21 cellular contexts compared by ENCODE assay signal in the genomic region with DNA sequence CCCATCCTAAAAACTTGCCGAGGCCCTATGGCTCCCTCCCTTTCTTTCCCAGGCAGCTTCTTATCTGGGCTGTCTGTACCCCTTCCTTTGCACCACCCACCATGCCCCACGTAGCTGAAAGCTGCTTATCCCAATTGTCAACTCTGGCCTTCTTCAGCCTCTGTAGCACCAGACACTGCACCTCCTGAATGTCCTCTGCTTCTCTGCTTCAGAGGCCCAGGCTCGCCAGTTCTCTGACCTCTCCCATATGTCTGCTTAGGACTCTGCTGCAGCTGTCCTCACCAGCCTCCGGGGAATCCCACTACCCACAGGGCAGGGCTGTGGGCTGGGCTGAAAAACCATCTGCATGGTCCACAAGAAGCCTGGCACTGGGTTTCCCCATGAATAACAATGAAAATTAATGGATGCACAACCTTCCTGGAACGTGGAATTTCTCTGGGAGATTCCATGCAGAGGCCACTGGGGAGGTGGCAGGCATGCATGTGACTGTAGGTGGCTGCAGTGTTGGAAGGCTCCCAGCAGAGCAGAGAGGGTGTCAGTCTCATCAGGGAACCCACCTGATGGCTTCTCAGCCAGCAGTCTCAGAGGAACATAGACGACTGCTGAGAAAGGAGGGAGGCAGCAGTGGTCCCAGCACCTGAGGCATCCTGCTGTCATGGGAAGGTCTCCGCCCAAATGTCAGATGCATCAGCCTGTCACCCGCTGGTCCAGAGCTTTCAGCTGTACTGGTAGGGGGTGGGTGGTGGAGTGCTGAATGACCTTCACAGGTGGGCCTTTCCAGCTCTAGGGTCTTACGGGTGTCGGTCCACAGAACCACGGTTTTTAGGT. TPM values are rescaled to one million over a fixed set of nuclear protein-coding genes. Genes with fewer than 3 reads are reported as not detected.
DNase-seq lines count a peak whose midpoint lies in the region; TF ChIP-seq lines count a peak whose summit lies in the region.
"Had no signal": no experiment of that assay in that cellular context is flagged by ENCODE, and none has a peak within 500 bp of the region (broad histone marks: within the 10 kb centered on the region; RNA-seq: fewer than 3 reads in every experiment).

No MANE protein-coding gene starts in this region.

- peak overlapping the region; percentile 27 for H3K27ac Mint-ChIP-seq in T-helper 2 cell treated with Interferon-gamma antibody and Interleukin-4, amounts not matched to agents 5 μg/mL and 100 μg/mL, for 36 hours
- H3K27ac Mint-ChIP-seq in chondrocyte (ENCODE audit: unreplicated experiment) = no peak overlapping the region
- peak overlapping the region; percentile 67 for H3K27ac Mint-ChIP-seq in nephron progenitor cell

- H3K27me3 Mint-ChIP-seq in T-helper 2 cell treated with Interferon-gamma antibody and Interleukin-4, amounts not matched to agents 5 μg/mL and 100 μg/mL, for 36 hours (ENCODE audit: low read depth) = no peaks in the 10 kb centered on the region
- H3K27me3 Mint-ChIP-seq in chondrocyte (ENCODE audit: low read depth) = no peaks in the 10 kb centered on the region
- H3K27me3 Mint-ChIP-seq in nephron progenitor cell (ENCODE audit: low read depth, poor library complexity) = no peaks in the 10 kb centered on the region

- H3K4me1 ChIP-seq in KMS-11 (ENCODE audit: low read depth, poor library complexity, severe bottlenecking) = peaks cover 46% of the 10 kb centered on the region

- H3K4me1 Mint-ChIP-seq in T-helper 2 cell treated with Interferon-gamma antibody and Interleukin-4, amounts not matched to agents 5 μg/mL and 100 μg/mL, for 36 hours (ENCODE audit: low read depth) = peaks cover 18% of the 10 kb centered on the region
- H3K4me1 Mint-ChIP-seq in chondrocyte (ENCODE audit: low read depth) (no peaks in the 10 kb centered on the region), nephron progenitor cell (peaks cover 48% of the 10 kb centered on the region)

- no peak for TF ChIP-seq CTCF in KMS-11 (conservative IDR thresholded peaks at IDR 0.05; ENCODE audit: low read depth, low read length)
- no peak for TF ChIP-seq CTCF in chondrocyte (IDR thresholded peaks at IDR 0.05)
- TF ChIP-seq CTCF in nephron progenitor cell (IDR thresholded peaks at IDR 0.05) = no peak

- H4K20me1 ChIP-seq in KMS-11 (ENCODE audit: insufficient read depth) = no peaks in the 10 kb centered on the region

- no peak for DNase-seq in T-helper 2 cell treated with Interferon-gamma antibody and Interleukin-4, amounts not matched to agents 5 μg/mL and 100 μg/mL, for 36 hours (ENCODE audit: low spot score)
- DNase-seq in T-helper 2 cell = no peak
- peak; percentile 47 for DNase-seq in chondrocyte (ENCODE audit: low spot score)
- no peak for DNase-seq in nephron progenitor cell
- no peak for DNase-seq in nucleus accumbens (lab: John Stamatoyannopoulos, UW)
- DNase-seq in stimulated activated CD4-positive, alpha-beta T cell treated with anti-CD3 and anti-CD28 coated beads, Interleukin-15, amount 100 ng/mL, for 24 hours = no peak
- no peak for DNase-seq in activated CD4-positive, CD25-positive, alpha-beta regulatory T cell treated with anti-CD3 and anti-CD28 coated beads, Interleukin-2, amount 50 U/mL, for 72 hours
- DNase-seq: 8988T; amygdala; COR-L47; GF-D8; MM.1S; NCI-H2107; retina; SIG-M5; stimulated activated CD4-positive, alpha-beta T cell treated with anti-CD3 and anti-CD28 coated beads, Interleukin-2, amount 100 ng/mL, for 24 hours; trophoblast cell had no signal

- peak overlapping the region; percentile 48 for H3K4me2 ChIP-seq in KMS-11
- H3K4me2 ChIP-seq: hepatocyte had no signal

- no peaks in the 10 kb centered on the region for H3K27me3 ChIP-seq in KMS-11 (ENCODE audit: insufficient read depth, low read depth)
- H3K27me3 ChIP-seq: hepatocyte had no signal

- H3K36me3 Mint-ChIP-seq in T-helper 2 cell treated with Interferon-gamma antibody and Interleukin-4, amounts not matched to agents 5 μg/mL and 100 μg/mL, for 36 hours (ENCODE audit: low read depth) = peaks cover 45% of the 10 kb centered on the region
- peaks cover 28% of the 10 kb centered on the region for H3K36me3 Mint-ChIP-seq in chondrocyte (ENCODE audit: low read depth)
- peaks cover 38% of the 10 kb centered on the region for H3K36me3 Mint-ChIP-seq in nephron progenitor cell (ENCODE audit: low read depth)

- H3K4me3 ChIP-seq in KMS-11 (IDR thresholded peaks at IDR 0.05; ENCODE audit: insufficient read depth, low read depth, low read length) = no peak overlapping the region
- H3K4me3 ChIP-seq: coronary artery, hepatocyte had no signal

- H3K79me2 ChIP-seq in KMS-11 (ENCODE audit: insufficient read depth, low read depth) = no peaks in the 10 kb centered on the region
- H3K79me2 ChIP-seq: hepatocyte had no signal

- no peaks in the 10 kb centered on the region for H3K36me3 ChIP-seq in KMS-11 (ENCODE audit: insufficient read depth)

- no peak overlapping the region for H3K9ac ChIP-seq in KMS-11

- H3K4me3 Mint-ChIP-seq in T-helper 2 cell treated with Interferon-gamma antibody and Interleukin-4, amounts not matched to agents 5 μg/mL and 100 μg/mL, for 36 hours = no peak overlapping the region
- no peak overlapping the region for H3K4me3 Mint-ChIP-seq in chondrocyte (ENCODE audit: unreplicated experiment)
- no peak overlapping the region for H3K4me3 Mint-ChIP-seq in nephron progenitor cell

- H3K27ac ChIP-seq in KMS-11 = no peak overlapping the region
- H3K27ac ChIP-seq: coronary artery, hepatocyte had no signal

- no peak overlapping the region for H2AFZ ChIP-seq in KMS-11 (ENCODE audit: low read depth)
- H2AFZ ChIP-seq: hepatocyte had no signal

- no peaks in the 10 kb centered on the region for H3K9me3 Mint-ChIP-seq in T-helper 2 cell treated with Interferon-gamma antibody and Interleukin-4, amounts not matched to agents 5 μg/mL and 100 μg/mL, for 36 hours
- H3K9me3 Mint-ChIP-seq in chondrocyte (ENCODE audit: low read depth) = no peaks in the 10 kb centered on the region
- H3K9me3 Mint-ChIP-seq in nephron progenitor cell = no peaks in the 10 kb centered on the region

RNA-seq across cellular contexts. Expression of a gene that starts 16.8 kb away (rescaled TPM):
- 0.07 TPM in 1 of 3 replicates, not detected in the others for total RNA-seq in chondrocyte
- total RNA-seq: hepatocyte, left colon had no signal
